In genomic region chr9:76858248-76858647, GRCh38 we compare ENCODE assay signal across 1 cellular context. TPM values are rescaled to one million over a fixed set of nuclear protein-coding genes. Genes with fewer than 3 reads are reported as not detected.
"Had no signal": no experiment of that assay in that cellular context is flagged by ENCODE, and none has a peak within 500 bp of the region (broad histone marks: within the 10 kb centered on the region; RNA-seq: fewer than 3 reads in every experiment).

No MANE protein-coding gene starts in this region.

RNA-seq across cellular contexts. Expression of gene PRUNE2, which starts 47.7 kb away (rescaled TPM):
- total RNA-seq: activated B cell treated with CpG ODN at 0.5 μM for 24 hours had no signal
